Comparison of ENCODE assay signal across 24 cellular contexts in genomic region chr5:175836741-175837729, GRCh38. TPM values are rescaled to one million over a fixed set of nuclear protein-coding genes. Genes with fewer than 3 reads are reported as not detected.
A peak's percentile ranks its signal among the peaks of the same experiment; 100 is the strongest.
DNase-seq lines count a peak whose midpoint lies in the region; FAIRE-seq and TF ChIP-seq lines count a peak whose summit lies in the region.
"Had no signal": no experiment of that assay in that cellular context is flagged by ENCODE, and none has a peak within 500 bp of the region (broad histone marks: within the 10 kb centered on the region; RNA-seq: fewer than 3 reads in every experiment).

No MANE protein-coding gene starts in this region.

- FAIRE-seq in urothelium cell line (lab: Jason Lieb, UNC), result no peak

- intact Hi-C loops in esophagus muscularis mucosa (cut with DNase I), result no loop called here

- no peak overlapping the region for H3K4me3 ChIP-seq in esophagus muscularis mucosa
- H3K4me3 ChIP-seq: SJSA1, smooth muscle cell, thyroid gland had no signal

- no peak overlapping the region for H3K27ac ChIP-seq in esophagus muscularis mucosa (replicated peaks in 1 of 4)
- H3K27ac ChIP-seq: SJSA1, thyroid gland had no signal

- 49% methylated on average over 8 of the region's 12 CpGs for WGBS in esophagus muscularis mucosa

- DNase-seq in DMS153 treated with DMSO at 0.1 percent for 48 hours (lab: John Stamatoyannopoulos, UW; ENCODE audit: unreplicated experiment) (peak; percentile 30), NCI-H1105 treated with DMSO at 0.1 percent for 48 hours (lab: John Stamatoyannopoulos, UW) (peak; percentile 79), NCI-H345 treated with DMSO at 0.1 percent for 48 hours (lab: John Stamatoyannopoulos, UW; ENCODE audit: unreplicated experiment) (peak; percentile 94), cerebellum (ENCODE audit: low spot score) (peak; percentile 57), urothelium cell line (ENCODE audit: low spot score) (no peak), NCI-H2029 treated with DMSO at 0.1 percent for 48 hours (lab: John Stamatoyannopoulos, UW) (no peak), esophagus muscularis mucosa (ENCODE audit: extremely low spot score) (no peak)
- DNase-seq in effector CD8-positive, alpha-beta T cell (lab: John Stamatoyannopoulos, UW), result no peak
- DNase-seq: activated effector memory CD4-positive, alpha-beta T cell treated with Interleukin-2 at 50 U/mL for 16 hours; central memory CD4-positive, alpha-beta T cell; effector memory CD4-positive, alpha-beta T cell; islet precursor cell; NCI-H2029; PC-3; stimulated activated CD4-positive, alpha-beta T cell treated with anti-CD3 and anti-CD28 coated beads, Interleukin-4, amount 100 ng/mL, for 4 hours; stimulated activated CD8-positive, alpha-beta memory T cell treated with anti-CD3 and anti-CD28 coated beads, Interleukin-4, amount 100 ng/mL, for 48 hours; T1000; thyroid gland had no signal

- no peak for TF ChIP-seq EP300 in esophagus muscularis mucosa (IDR thresholded peaks at IDR 0.05)

- no peaks in the 10 kb centered on the region for H3K4me1 ChIP-seq in esophagus muscularis mucosa
- H3K4me1 ChIP-seq: SJSA1, thyroid gland had no signal

- no peak for TF ChIP-seq POLR2A in esophagus muscularis mucosa (IDR thresholded peaks at IDR 0.05; ENCODE audit: low read depth)

- no peak for TF ChIP-seq CTCF in esophagus muscularis mucosa (IDR thresholded peaks at IDR 0.05)

- H3K27me3 ChIP-seq in esophagus muscularis mucosa, result peaks cover 0 to 14% (median 0%) of the 10 kb centered on the region in 4 donors
- H3K27me3 ChIP-seq: SJSA1, thyroid gland had no signal

- peaks cover 0 to 11% (median 0%) of the 10 kb centered on the region in 4 donors for H3K9me3 ChIP-seq in esophagus muscularis mucosa
- H3K9me3 ChIP-seq: thyroid gland had no signal

- no peaks in the 10 kb centered on the region for H3K36me3 ChIP-seq in esophagus muscularis mucosa
- H3K36me3 ChIP-seq: SJSA1, thyroid gland had no signal

RNA-seq across cellular contexts. Expression of gene CPLX2, which starts 34.3 kb away (rescaled TPM):
- total RNA-seq in cerebellum (207 TPM), esophagus muscularis mucosa (1 to 10 TPM; 1.9 to 7.5 (median 5.4) TPM)
- total RNA-seq: fibroblast of lung; HT-29; natural killer cell treated with Interleukin-12 subunit alpha and Interleukin-12 subunit beta and Interleukin-15 and Interleukin-18, amount 100 ng/mL, for 72 hours; posterior vena cava; SJSA1; smooth muscle cell had no signal

Comparison
In these comparisons a context has a peak if more than half of its experiments do, and no peak if none do; other contexts are left out.
1. DNase-seq: peak in DMS153 treated with DMSO at 0.1 percent for 48 hours (single experiment), NCI-H1105 treated with DMSO at 0.1 percent for 48 hours (single experiment), NCI-H345 treated with DMSO at 0.1 percent for 48 hours (single experiment) and cerebellum (single experiment); none in effector CD8-positive, alpha-beta T cell (single experiment), urothelium cell line (single experiment), NCI-H2029 treated with DMSO at 0.1 percent for 48 hours (single experiment) and esophagus muscularis mucosa (single experiment).
2. RNA of gene CPLX2, which starts 34.3 kb away (total RNA-seq): 207 TPM in cerebellum (single experiment); 1.9 to 7.5 TPM in esophagus muscularis mucosa; every median in the first group is over 10 times any median in the second.